23 cellular contexts compared by ENCODE assay signal in the genomic region with DNA sequence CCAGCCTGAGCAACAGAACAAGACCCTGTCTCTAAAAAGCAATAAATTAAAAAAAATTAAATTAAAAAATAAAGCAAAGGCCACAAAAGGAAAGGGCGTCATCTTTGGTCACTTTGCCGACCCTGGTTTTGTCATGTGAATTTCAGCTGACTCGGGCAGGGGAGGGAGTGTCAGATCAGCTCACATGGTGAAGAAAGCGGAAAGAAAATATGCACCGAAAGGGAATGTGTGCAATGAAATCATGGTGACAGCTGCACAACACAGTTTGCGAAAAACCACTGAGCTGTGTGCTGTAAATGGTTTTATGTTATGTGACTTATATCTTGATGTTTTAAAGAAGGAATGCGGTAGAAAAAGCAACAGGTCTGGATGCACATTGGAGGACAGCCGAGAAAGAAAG. TPM values are rescaled to one million over a fixed set of nuclear protein-coding genes. Genes with fewer than 3 reads are reported as not detected.
A peak's percentile ranks its signal among the peaks of the same experiment; 100 is the strongest.
DNase-seq lines count a peak whose midpoint lies in the region; ATAC-seq, FAIRE-seq and TF ChIP-seq lines count a peak whose summit lies in the region.
"Had no signal": no experiment of that assay in that cellular context is flagged by ENCODE, and none has a peak within 500 bp of the region (broad histone marks: within the 10 kb centered on the region; RNA-seq: fewer than 3 reads in every experiment).

No MANE protein-coding gene starts in this region.

- H2AK5ac ChIP-seq in trophoblast cell (ENCODE audit: low read length): no peak overlapping the region

- H3K18ac ChIP-seq in trophoblast cell (ENCODE audit: low read length): no peak overlapping the region

- H3K4me2 ChIP-seq in astrocyte (ENCODE audit: low read length): no peak overlapping the region
- no peak overlapping the region for H3K4me2 ChIP-seq in trophoblast cell (ENCODE audit: low read length)
- H3K4me2 ChIP-seq: A549, GM23338 had no signal

- no CpG with 5 or more reads among the region's 8 CpGs for WGBS in trophoblast cell (ENCODE audit: extremely low coverage, insufficient coverage, insufficient read length)

- no peaks in the 10 kb centered on the region for H3K9me3 Mint-ChIP-seq in astrocyte (ENCODE audit: unreplicated experiment)
- H3K9me3 Mint-ChIP-seq: GM23338 had no signal

- H4K91ac ChIP-seq in trophoblast cell (ENCODE audit: low read depth, low read length): no peak overlapping the region

- no peak for ATAC-seq in GM18909 (IDR thresholded peaks at IDR 0.05; ENCODE audit: poor library complexity, unreplicated experiment)
- no peak for ATAC-seq in HG03342 (IDR thresholded peaks at IDR 0.05; ENCODE audit: unreplicated experiment)

- H3K27ac ChIP-seq in astrocyte (ENCODE audit: low read depth, low read length) (no peak overlapping the region), trophoblast cell (ENCODE audit: low read depth, low read length) (no peak overlapping the region)
- H3K27ac ChIP-seq: A549, SK-N-MC had no signal

- no peak for TF ChIP-seq CTCF in astrocyte (IDR thresholded peaks at IDR 0.05; ENCODE audit: insufficient read depth, low read depth, low read length)

- H3K4me3 Mint-ChIP-seq in astrocyte (ENCODE audit: unreplicated experiment): no peak overlapping the region
- H3K4me3 Mint-ChIP-seq: CD4-positive, alpha-beta memory T cell; GM23338 had no signal

- no peak overlapping the region for H3K23ac ChIP-seq in trophoblast cell (ENCODE audit: low read length)

- H3K4me1 Mint-ChIP-seq in astrocyte (ENCODE audit: low read depth, unreplicated experiment): no peaks in the 10 kb centered on the region
- H3K4me1 Mint-ChIP-seq: CD4-positive, alpha-beta memory T cell; GM23338 had no signal

- no peaks in the 10 kb centered on the region for H3K9me3 ChIP-seq in astrocyte (ENCODE audit: insufficient read depth, low read depth, low read length)
- peaks cover 2% of the 10 kb centered on the region for H3K9me3 ChIP-seq in trophoblast cell (ENCODE audit: insufficient read depth, low read depth, low read length)
- H3K9me3 ChIP-seq: A549, Caco-2 had no signal

- no peak overlapping the region for H2BK120ac ChIP-seq in trophoblast cell (ENCODE audit: insufficient read depth, low read length, poor library complexity)

- no peak overlapping the region for H3K27ac Mint-ChIP-seq in astrocyte (ENCODE audit: unreplicated experiment)
- H3K27ac Mint-ChIP-seq: GM23338 had no signal

- no peak overlapping the region for H2BK12ac ChIP-seq in trophoblast cell (ENCODE audit: low read length)

- no peak overlapping the region for H3K4ac ChIP-seq in trophoblast cell (ENCODE audit: low read depth, low read length)

- H4K12ac ChIP-seq in trophoblast cell (ENCODE audit: low read depth, low read length): no peak overlapping the region

- H3K14ac ChIP-seq in trophoblast cell (ENCODE audit: low read length): no peak overlapping the region

- H2AFZ ChIP-seq in astrocyte (ENCODE audit: low read depth, low read length) (no peak overlapping the region), trophoblast cell (ENCODE audit: insufficient read depth, low read length, poor library complexity) (no peak overlapping the region)
- H2AFZ ChIP-seq: GM23338 had no signal

- no peak overlapping the region for H3K4me3 ChIP-seq in astrocyte (ENCODE audit: insufficient read depth, low read depth, low read length)
- no peak overlapping the region for H3K4me3 ChIP-seq in trophoblast cell (ENCODE audit: low read depth, low read length)
- H3K4me3 ChIP-seq: A549, GM23338, SK-N-MC had no signal

- no peaks in the 10 kb centered on the region for H3K79me2 ChIP-seq in astrocyte (ENCODE audit: insufficient read depth, low read length)
- H3K79me2 ChIP-seq in trophoblast cell (ENCODE audit: control insufficient read depth, insufficient read depth, low read length, poor library complexity): no peaks in the 10 kb centered on the region

- no peak for DNase-seq in astrocyte (ENCODE audit: low read depth)
- DNase-seq in trophoblast cell: peak; percentile 48 to 80
- DNase-seq in COLO668 (lab: John Stamatoyannopoulos, UW; ENCODE audit: unreplicated experiment): no peak
- no peak for DNase-seq in SHP77 treated with DMSO at 0.1 percent for 48 hours (lab: John Stamatoyannopoulos, UW)
- DNase-seq: C1 segment of cervical spinal cord; CD4-positive, alpha-beta memory T cell; HCEC 1CT; IMR-90; KG1; MM.1S; NCI-H1694; NCI-H2029 treated with DMSO at 0.1 percent for 48 hours; NCI-H446 treated with DMSO at 0.1 percent for 48 hours; Right ventricle myocardium superior; RPMI8226 had no signal

- H4K8ac ChIP-seq in trophoblast cell (ENCODE audit: low read depth, low read length): no peak overlapping the region

- no peaks in the 10 kb centered on the region for H3K36me3 ChIP-seq in astrocyte (ENCODE audit: insufficient read depth, low read length)
- peaks cover 0 to 2% of the 10 kb centered on the region in 2 experiments for H3K36me3 ChIP-seq in trophoblast cell (ENCODE audit: control insufficient read depth in 1 of 2, insufficient read depth in 2 of 2, low read length in 2 of 2)

- H2BK5ac ChIP-seq in trophoblast cell (ENCODE audit: low read depth, low read length, poor library complexity): no peak overlapping the region

- H4K20me1 ChIP-seq in astrocyte (ENCODE audit: insufficient read depth, low read length): no peaks in the 10 kb centered on the region

- H3K9ac ChIP-seq in astrocyte (ENCODE audit: low read length): no peak overlapping the region
- no peak overlapping the region for H3K9ac ChIP-seq in trophoblast cell (ENCODE audit: low read length)

- H3K4me1 ChIP-seq in astrocyte (ENCODE audit: insufficient read depth, low read length) (no peaks in the 10 kb centered on the region), trophoblast cell (ENCODE audit: control insufficient read depth in 1 of 2, insufficient read depth in 2 of 2, low read length in 2 of 2) (peaks cover 1 to 4% of the 10 kb centered on the region in 2 experiments)
- H3K4me1 ChIP-seq: A549, Caco-2 had no signal

- FAIRE-seq in astrocyte (lab: Jason Lieb, UNC) (peak; percentile 39), islet of Langerhans (lab: Jason Lieb, UNC) (peak; percentile 56)
- FAIRE-seq: A549, G401.6 had no signal

- peaks cover 6% of the 10 kb centered on the region for H3K36me3 Mint-ChIP-seq in astrocyte (ENCODE audit: low read depth, unreplicated experiment)

- no peaks in the 10 kb centered on the region for H3K27me3 Mint-ChIP-seq in astrocyte (ENCODE audit: low read depth, unreplicated experiment)
- H3K27me3 Mint-ChIP-seq: CD4-positive, alpha-beta memory T cell had no signal

- H3K27me3 ChIP-seq in astrocyte (ENCODE audit: insufficient read depth, low read length) (no peaks in the 10 kb centered on the region), trophoblast cell (ENCODE audit: insufficient read depth, low read length) (no peaks in the 10 kb centered on the region)

- H3K79me1 ChIP-seq in trophoblast cell (ENCODE audit: low read length): no peaks in the 10 kb centered on the region

RNA-seq across cellular contexts. Expression of a gene that starts 39.8 kb away (rescaled TPM):
- total RNA-seq in astrocyte: 31.8 and 33.0 TPM in 2 replicates
- 15.5 and 16.1 TPM in 2 replicates for polyA plus RNA-seq in trophoblast cell (2013)

RNA-seq across cellular contexts. Expression of a gene that starts 58.6 kb away (rescaled TPM):
- total RNA-seq in astrocyte: 11.0 and 13.0 TPM in 2 replicates
- polyA plus RNA-seq in trophoblast cell (2013): 5.3 and 7.3 TPM in 2 replicates

Comparison
In these comparisons a context has a peak if more than half of its experiments do, and no peak if none do; other contexts are left out.
1. DNase-seq: peak in trophoblast cell (2 of 2); none in astrocyte (single experiment), COLO668 (single experiment) and SHP77 treated with DMSO at 0.1 percent for 48 hours (single experiment).